ENCODE assay signal across 16 cellular contexts in the genomic region with DNA sequence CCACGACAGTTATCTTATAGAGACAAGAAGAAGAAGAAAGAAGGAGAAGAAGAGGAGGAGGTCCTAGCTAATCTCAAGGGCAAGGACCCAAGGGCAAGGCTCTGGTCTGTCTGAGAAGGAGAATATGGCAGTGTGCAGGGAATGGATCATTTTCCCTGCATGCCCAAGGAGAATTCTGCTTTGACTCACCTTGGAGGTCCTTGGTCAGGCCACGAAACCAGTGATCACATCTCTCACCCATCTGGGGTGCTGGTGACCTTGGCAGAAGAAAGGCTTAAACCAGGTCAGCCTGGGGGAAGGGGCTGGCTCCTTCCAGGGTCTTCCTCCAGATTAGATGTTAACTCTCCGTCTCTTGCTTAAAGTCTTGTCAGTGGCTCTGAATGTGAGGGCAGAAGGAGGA. TPM values are rescaled to one million over a fixed set of nuclear protein-coding genes. Genes with fewer than 3 reads are reported as not detected.
DNase-seq lines count a peak whose midpoint lies in the region; FAIRE-seq and TF ChIP-seq lines count a peak whose summit lies in the region.
"Had no signal": no experiment of that assay in that cellular context is flagged by ENCODE, and none has a peak within 500 bp of the region (broad histone marks: within the 10 kb centered on the region; RNA-seq: fewer than 3 reads in every experiment).

No MANE protein-coding gene starts in this region.

- peak overlapping the region in 1 of 2 donors; percentile 74 for H3K4me3 ChIP-seq in CD4-positive, alpha-beta memory T cell (ENCODE audit: low read length in 2 of 2)
- no peak overlapping the region for H3K4me3 ChIP-seq in HEK293 (ENCODE audit: low read depth, low read length)
- no peak overlapping the region for H3K4me3 ChIP-seq in tibial nerve
- H3K4me3 ChIP-seq in tibial artery: no peak overlapping the region
- H3K4me3 ChIP-seq in kidney (ENCODE audit: low read length in 2 of 2): no peak overlapping the region

- no peaks in the 10 kb centered on the region for H3K9me3 ChIP-seq in CD4-positive, alpha-beta memory T cell (ENCODE audit: control insufficient read depth in 1 of 2, low read length in 2 of 2)
- no peaks in the 10 kb centered on the region for H3K9me3 ChIP-seq in HEK293 (ENCODE audit: control insufficient read depth, insufficient read depth, low read depth, low read length)
- H3K9me3 ChIP-seq in tibial nerve: no peaks in the 10 kb centered on the region
- no peaks in the 10 kb centered on the region for H3K9me3 ChIP-seq in tibial artery
- H3K9me3 ChIP-seq in kidney (ENCODE audit: control insufficient read depth in 1 of 2, low read length in 2 of 2): no peaks in the 10 kb centered on the region
- H3K9me3 ChIP-seq: SK-N-SH had no signal

- peak overlapping the region; percentile 88 to 95 (median 92) for H3K4me3 Mint-ChIP-seq in CD4-positive, alpha-beta memory T cell
- H3K4me3 Mint-ChIP-seq in activated naive CD8-positive, alpha-beta T cell treated with anti-CD3 and anti-CD28 coated beads for 36 hours: peak overlapping the region; percentile 96
- H3K4me3 Mint-ChIP-seq in neural crest cell: peak overlapping the region; percentile 59

- H3K9me3 Mint-ChIP-seq in CD4-positive, alpha-beta memory T cell: no peaks in the 10 kb centered on the region
- H3K9me3 Mint-ChIP-seq in activated naive CD8-positive, alpha-beta T cell treated with anti-CD3 and anti-CD28 coated beads for 36 hours: no peaks in the 10 kb centered on the region
- H3K9me3 Mint-ChIP-seq in neural crest cell: no peaks in the 10 kb centered on the region

- no peak for FAIRE-seq in kidney (lab: Jason Lieb, UNC)
- FAIRE-seq: endometrium, G401.6 had no signal

- no peaks in the 10 kb centered on the region for H3K27me3 ChIP-seq in CD4-positive, alpha-beta memory T cell (ENCODE audit: insufficient read depth, low read length)
- peaks cover 0 to 9% of the 10 kb centered on the region in 2 donors for H3K27me3 ChIP-seq in tibial nerve
- peaks cover 0 to 43% of the 10 kb centered on the region in 2 donors for H3K27me3 ChIP-seq in tibial artery

- intact Hi-C loops in CD4-positive, alpha-beta memory T cell (cut with micrococcal nuclease): no loop called here
- intact Hi-C loops in tibial artery (cut with DNase I; ENCODE audit: low total_unique reads): loop anchor here (2.0 kb wide), 1 partner anchor 167 kb away; no protein-coding TSS in a partner anchor
- intact Hi-C loops in kidney (cut with DNase I): loop anchor here (10.0 kb wide), 1 partner anchor 165 kb away; no protein-coding TSS in a partner anchor

- peaks cover 20 to 60% of the 10 kb centered on the region in 2 donors for H3K36me3 Mint-ChIP-seq in CD4-positive, alpha-beta memory T cell
- H3K36me3 Mint-ChIP-seq in activated naive CD8-positive, alpha-beta T cell treated with anti-CD3 and anti-CD28 coated beads for 36 hours: peaks cover 51% of the 10 kb centered on the region
- no peaks in the 10 kb centered on the region for H3K36me3 Mint-ChIP-seq in neural crest cell (ENCODE audit: low read depth)

- peaks cover 38% of the 10 kb centered on the region for H3K4me1 ChIP-seq in CD4-positive, alpha-beta memory T cell (ENCODE audit: insufficient read depth, low read length)
- H3K4me1 ChIP-seq in HEK293 (ENCODE audit: control insufficient read depth, insufficient read depth, low read length) (no peaks in the 10 kb centered on the region; the same call in 1 of the 2 replicates), tibial nerve (peaks cover 0 to 37% (median 5%) of the 10 kb centered on the region in 4 donors), tibial artery (peaks cover 0 to 19% (median 15%) of the 10 kb centered on the region in 4 donors), kidney (ENCODE audit: control insufficient read depth in 1 of 2, insufficient read depth in 1 of 2, low read depth in 1 of 2, low read length in 2 of 2) (no peaks in the 10 kb centered on the region)

- DNase-seq in CD4-positive, alpha-beta memory T cell: no peak
- no peak for DNase-seq in activated naive CD8-positive, alpha-beta T cell treated with anti-CD3 and anti-CD28 coated beads for 36 hours
- DNase-seq in neural crest cell (ENCODE audit: low read depth, low spot score) (no peak), tibial nerve (ENCODE audit: low spot score in 2 of 2) (no peak), tibial artery (no peak), kidney (no peak)
- DNase-seq: foreskin melanocyte; NCI-H510A; SK-N-SH; stimulated activated CD4-positive, alpha-beta T cell treated with anti-CD3 and anti-CD28 coated beads, Interleukin-1b, Interleukin-23, amount 100 ng/mL, for 48 hours; stimulated activated CD8-positive, alpha-beta memory T cell treated with anti-CD3 and anti-CD28 coated beads, Interleukin-4, amount 100 ng/mL, for 48 hours had no signal

- peak overlapping the region; percentile 86 to 94 (median 91) for H3K27ac Mint-ChIP-seq in CD4-positive, alpha-beta memory T cell
- H3K27ac Mint-ChIP-seq in activated naive CD8-positive, alpha-beta T cell treated with anti-CD3 and anti-CD28 coated beads for 36 hours: peak overlapping the region; percentile 91
- H3K27ac Mint-ChIP-seq in neural crest cell (ENCODE audit: unreplicated experiment): no peak overlapping the region

- TF ChIP-seq CTCF in HEK293 (tag by site-specific recombination; IDR thresholded peaks at IDR 0.05) (no peak), neural crest cell (conservative IDR thresholded peaks at IDR 0.05) (no peak), tibial nerve (IDR thresholded peaks at IDR 0.05) (no peak), tibial artery (IDR thresholded peaks at IDR 0.05) (no peak), kidney (IDR thresholded peaks at IDR 0.05; ENCODE audit: borderline replicate concordance, extremely low read depth, insufficient read depth) (no peak)

- no peaks in the 10 kb centered on the region for H3K27me3 Mint-ChIP-seq in CD4-positive, alpha-beta memory T cell
- no peaks in the 10 kb centered on the region for H3K27me3 Mint-ChIP-seq in activated naive CD8-positive, alpha-beta T cell treated with anti-CD3 and anti-CD28 coated beads for 36 hours
- peaks cover 62% of the 10 kb centered on the region for H3K27me3 Mint-ChIP-seq in neural crest cell (ENCODE audit: low read depth)

- 88 to 89% methylated on average over 3 of the region's 3 CpGs for WGBS in tibial nerve, 2 donors

- H3K27ac ChIP-seq in CD4-positive, alpha-beta memory T cell (ENCODE audit: low read depth, low read length): peak overlapping the region; percentile 97
- H3K27ac ChIP-seq in HEK293 (ENCODE audit: extremely low read depth, low read depth, low read length): no peak overlapping the region
- no peak overlapping the region for H3K27ac ChIP-seq in tibial nerve
- no peak overlapping the region for H3K27ac ChIP-seq in tibial artery
- no peak overlapping the region for H3K27ac ChIP-seq in kidney (ENCODE audit: low read depth in 2 of 2, low read length in 2 of 2)

- TF ChIP-seq EP300 in tibial nerve (IDR thresholded peaks at IDR 0.05): no peak

- POLR2A ChIA-PET in CD4-positive, alpha-beta memory T cell (lab: Charles Lee; ENCODE audit: partially characterized antibody): interaction anchor here (0.6 to 24.4 kb wide), 12 partner anchors 22 to 166 kb away, joined by 3 to 1143 read pairs (median 5); a partner anchor contains a TSS
- POLR2A ChIA-PET in HEK293 (lab: Yijun Ruan, JAX): no interaction called here

- H3K9ac ChIP-seq in kidney (ENCODE audit: low read length in 2 of 2): no peak overlapping the region
- H3K9ac ChIP-seq: SK-N-SH had no signal

- H3K4me1 Mint-ChIP-seq in CD4-positive, alpha-beta memory T cell: peaks cover 21 to 58% (median 28%) of the 10 kb centered on the region in 4 donors
- H3K4me1 Mint-ChIP-seq in activated naive CD8-positive, alpha-beta T cell treated with anti-CD3 and anti-CD28 coated beads for 36 hours: peaks cover 41% of the 10 kb centered on the region
- H3K4me1 Mint-ChIP-seq in neural crest cell: no peaks in the 10 kb centered on the region

- H3K36me3 ChIP-seq in CD4-positive, alpha-beta memory T cell (ENCODE audit: insufficient read depth, low read length): peaks cover 23% of the 10 kb centered on the region
- H3K36me3 ChIP-seq in HEK293 (ENCODE audit: control insufficient read depth in 2 of 2, insufficient read depth in 1 of 2, low read length in 2 of 2) (no peaks in the 10 kb centered on the region; a peak in 1 of 3 replicates), tibial nerve (no peaks in the 10 kb centered on the region), tibial artery (no peaks in the 10 kb centered on the region), kidney (ENCODE audit: control insufficient read depth in 1 of 2, insufficient read depth in 2 of 2, low read length in 2 of 2) (no peaks in the 10 kb centered on the region)

- CTCF ChIA-PET in CD4-positive, alpha-beta memory T cell (lab: Charles Lee; ENCODE audit: partially characterized antibody): interaction anchor here (0.5 to 10.3 kb wide), 20 partner anchors 13 to 198 kb away, joined by 3 to 449 read pairs (median 12); a partner anchor contains a TSS
- CTCF ChIA-PET in HEK293 (lab: Yijun Ruan, JAX): interaction anchor here (0.6 to 10.4 kb wide), 25 partner anchors 12 to 729 kb away, joined by 3 to 192 read pairs (median 8); a partner anchor contains a TSS

- no peak for TF ChIP-seq POLR2A in tibial nerve (IDR thresholded peaks at IDR 0.05)

TF ChIP-seq in HEK293, 187 proteins besides CTCF, POLR2A, EP300 and RAD21:
- TF ChIP-seq ZNF600 (tag by site-specific recombination; IDR thresholded peaks at IDR 0.05) (0 out of 2 replicates have a peak, but pooled peaks have one; percentile 62), ZNF416 (tag by site-specific recombination; IDR thresholded peaks at IDR 0.05) (no peak)

RNA-seq across cellular contexts. Expression of a gene that starts 1.6 kb away (rescaled TPM):
- 100 to 1,000 TPM; 403 to 405 TPM for total RNA-seq in CD4-positive, alpha-beta memory T cell
- polyA plus RNA-seq in CD4-positive, alpha-beta memory T cell: 10 to 100 TPM in 1 of 2 donors, 1 to 10 TPM in 1; 8.1 to 64.4 TPM
- total RNA-seq in activated naive CD8-positive, alpha-beta T cell treated with anti-CD3 and anti-CD28 coated beads for 36 hours: 100 to 1,000 TPM; 215 to 219 TPM
- 1.1 and 1.2 TPM in 2 replicates for total RNA-seq in neural crest cell
- 10 to 100 TPM; 19.2 to 42.9 (median 24.6) TPM for total RNA-seq in tibial nerve
- 32.9 TPM for total RNA-seq in kidney
- polyA plus RNA-seq in kidney (ENCODE audit: insufficient read depth, low read depth, low replicate concordance): 2.3 TPM

RNA-seq across cellular contexts. Expression of a gene that starts 41.8 kb away (rescaled TPM):
- under 1 TPM; 0.22 to 0.41 TPM for total RNA-seq in CD4-positive, alpha-beta memory T cell
- polyA plus RNA-seq in CD4-positive, alpha-beta memory T cell: under 1 TPM; 0.25 to 0.49 TPM
- total RNA-seq in activated naive CD8-positive, alpha-beta T cell treated with anti-CD3 and anti-CD28 coated beads for 36 hours: under 1 TPM; 0.62 to 0.68 TPM
- 0.23 and 0.25 TPM in 2 replicates for total RNA-seq in neural crest cell
- not detected for total RNA-seq in tibial nerve
- total RNA-seq in kidney: not detected
- not detected for polyA plus RNA-seq in kidney (ENCODE audit: insufficient read depth, low read depth, low replicate concordance)
- total RNA-seq: mesenteric fat pad, urinary bladder had no signal
- polyA plus RNA-seq: SK-N-SH, urinary bladder had no signal

RNA-seq across cellular contexts. Expression of a gene that starts 58.4 kb away (rescaled TPM):
- 1 to 10 TPM; 2.7 to 5.1 TPM for total RNA-seq in CD4-positive, alpha-beta memory T cell
- polyA plus RNA-seq in CD4-positive, alpha-beta memory T cell: 1 to 10 TPM; 2.7 to 2.8 TPM
- total RNA-seq in activated naive CD8-positive, alpha-beta T cell treated with anti-CD3 and anti-CD28 coated beads for 36 hours: 1 to 10 TPM; 4.8 to 5.6 TPM
- total RNA-seq in neural crest cell (9.5 and 10.4 TPM in 2 replicates), tibial nerve (10 to 100 TPM in 2 of 4 donors, 1 to 10 TPM in 2; 6.6 to 17.5 (median 11.7) TPM), kidney (6.2 TPM)
- 29.1 TPM for polyA plus RNA-seq in kidney (ENCODE audit: insufficient read depth, low read depth, low replicate concordance)
